1 cellular context compared by ENCODE assay signal in the genomic region with DNA sequence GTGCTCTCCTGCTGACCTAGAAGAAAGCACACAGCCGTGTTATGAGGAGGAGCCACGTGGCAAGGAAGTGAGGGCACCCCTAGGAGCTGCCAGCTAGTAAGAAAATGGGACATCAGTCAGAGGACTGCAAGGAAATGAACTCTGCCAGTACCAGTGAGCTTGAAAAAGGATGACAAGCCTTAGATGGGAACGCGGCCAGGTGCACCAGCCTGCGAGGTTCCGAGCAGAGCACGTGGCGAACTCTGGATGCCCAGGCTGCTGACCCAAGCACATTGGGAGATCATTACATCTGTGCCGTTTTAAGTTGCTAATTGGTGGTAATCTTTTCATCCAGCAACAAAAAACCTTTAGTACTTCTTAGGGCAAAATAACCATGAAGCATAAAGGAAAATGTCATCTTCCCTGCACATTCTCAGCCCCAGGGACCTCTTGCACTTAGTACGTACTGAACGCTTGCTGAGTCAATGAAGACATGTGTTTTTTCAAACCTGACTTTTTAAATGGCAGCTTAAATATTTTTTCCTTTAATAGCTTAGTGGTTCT.
TF ChIP-seq lines count a peak whose summit lies in the region.

No MANE protein-coding gene starts in this region.

TF ChIP-seq in SK-N-SH, 30 proteins besides CTCF, POLR2A, EP300 and RAD21 (continued from another document):
- TF ChIP-seq REST (IDR thresholded peaks at IDR 0.05; ENCODE audit: low read depth, low read length) (no peak), GATA2 (CRISPR knock-in tag; IDR thresholded peaks at IDR 0.05) (peak; percentile 15; the same call in 1 of the 2 replicates), NFIC (IDR thresholded peaks at IDR 0.05; ENCODE audit: borderline replicate concordance) (peak; percentile 82), SMC3 (IDR thresholded peaks at IDR 0.05; ENCODE audit: low read depth, low read length) (no peak)
